In genomic region chr1:62746086-62746808, GRCh38 we compare ENCODE assay signal across 8 cellular contexts. TPM values are rescaled to one million over a fixed set of nuclear protein-coding genes. Genes with fewer than 3 reads are reported as not detected.
A peak's percentile ranks its signal among the peaks of the same experiment; 100 is the strongest.
DNase-seq lines count a peak whose midpoint lies in the region; ATAC-seq, FAIRE-seq and TF ChIP-seq lines count a peak whose summit lies in the region.

No MANE protein-coding gene starts in this region.

- intact Hi-C loops in adrenal gland (cut with DNase I): loop anchor here (5.0 to 10.0 kb wide), 3 partner anchors 211 to 239 kb away; no protein-coding TSS in a partner anchor

- no peak for TF ChIP-seq POLR2A in adrenal gland (IDR thresholded peaks at IDR 0.05)

- H3K27me3 ChIP-seq in adrenal gland: no peaks in the 10 kb centered on the region
- H3K27me3 ChIP-seq in hepatocyte: no peaks in the 10 kb centered on the region

- DNase-seq in NCI-H2081 treated with DMSO at 0.1 percent for 48 hours (lab: John Stamatoyannopoulos, UW): peak; percentile 9
- DNase-seq in adrenal gland: no peak
- peak; percentile 50 for DNase-seq in hepatocyte (ENCODE audit: low spot score)
- peak; percentile 85 for DNase-seq in superior temporal gyrus (ENCODE audit: extremely low spot score)
- no peak for DNase-seq in activated naive CD4-positive, alpha-beta T cell (lab: John Stamatoyannopoulos, UW)

- peak; percentile 97 for FAIRE-seq in A204.1 (lab: Jason Lieb, UNC)

- peak overlapping the region; percentile 12 for H2AFZ ChIP-seq in hepatocyte

- no peaks in the 10 kb centered on the region for H3K4me1 ChIP-seq in adrenal gland (replicated peaks in 1 of 2)
- no peaks in the 10 kb centered on the region for H3K4me1 ChIP-seq in hepatocyte (ENCODE audit: insufficient read depth)

- peak; percentile 46; the same call in 1 of the 3 replicates for TF ChIP-seq CTCF in GM12872 (IDR thresholded peaks at IDR 0.05; ENCODE audit: insufficient read depth, low read depth, low read length)
- TF ChIP-seq CTCF in adrenal gland (IDR thresholded peaks at IDR 0.05): peak; percentile 23 to 75 (median 66)
- TF ChIP-seq CTCF in hepatocyte (IDR thresholded peaks at IDR 0.05; ENCODE audit: poor library complexity): peak; percentile 81

- peak overlapping the region; percentile 38 for H3K4me2 ChIP-seq in hepatocyte

- no peak for ATAC-seq in HG03095 (IDR thresholded peaks at IDR 0.05; ENCODE audit: unreplicated experiment)

- H3K27ac ChIP-seq in adrenal gland (no peak overlapping the region), hepatocyte (no peak overlapping the region)

- H3K79me2 ChIP-seq in hepatocyte: no peaks in the 10 kb centered on the region

- H3K36me3 ChIP-seq in adrenal gland (replicated peaks in 1 of 2) (no peaks in the 10 kb centered on the region), hepatocyte (replicated peaks; ENCODE audit: insufficient read depth, low read depth) (no peaks in the 10 kb centered on the region)

- 50 to 58% (median 53%) methylated on average over 12 of the region's 12 CpGs for WGBS in adrenal gland, 4 donors
- 70% methylated on average over 12 of the region's 12 CpGs for WGBS in hepatocyte (ENCODE audit: low lambda C conversion rate, missing lambda C conversion rate)

- H3K4me3 ChIP-seq in adrenal gland (no peak overlapping the region), hepatocyte (no peak overlapping the region)

- H3K9me3 ChIP-seq in adrenal gland (replicated peaks in 1 of 3): no peaks in the 10 kb centered on the region
- H3K9me3 ChIP-seq in hepatocyte (ENCODE audit: low read depth): no peaks in the 10 kb centered on the region

- H3K9me2 ChIP-seq in hepatocyte (replicated peaks; ENCODE audit: insufficient read depth): no peaks in the 10 kb centered on the region

- H4K20me1 ChIP-seq in hepatocyte (ENCODE audit: insufficient read depth, poor library complexity, severe bottlenecking): no peaks in the 10 kb centered on the region

RNA-seq across cellular contexts. Expression of gene ATG4C, which starts 37.7 kb away (rescaled TPM):
- total RNA-seq in adrenal gland (10 to 100 TPM in 3 of 8 donors, 1 to 10 TPM in 5; 5.0 to 16.1 (median 9.0) TPM), hepatocyte (8.3 and 10.6 TPM in 2 replicates)
- polyA plus RNA-seq in adrenal gland (10 to 100 TPM in 1 of 3 donors, 1 to 10 TPM in 2; 2.1 to 11.7 (median 5.6) TPM), hepatocyte (6.8 and 7.2 TPM in 2 replicates)

RNA-seq across cellular contexts. Expression of gene DOCK7, which starts 58.1 kb away (rescaled TPM):
- total RNA-seq in adrenal gland (10 to 100 TPM; 13.5 to 35.3 (median 24.7) TPM), hepatocyte (53.4 and 194 TPM in 2 replicates)
- polyA plus RNA-seq in adrenal gland (10 to 100 TPM in 1 of 3 donors, 1 to 10 TPM in 2; 4.7 to 23.8 (median 5.8) TPM), hepatocyte (22.4 and 24.4 TPM in 2 replicates)

Comparison
In these comparisons a context has a peak if more than half of its experiments do, and no peak if none do; other contexts are left out.
1. DNase-seq: peak in NCI-H2081 treated with DMSO at 0.1 percent for 48 hours (single experiment), hepatocyte (single experiment) and superior temporal gyrus (single experiment); none in adrenal gland (0 of 7) and activated naive CD4-positive, alpha-beta T cell (0 of 4).
2. Peak in every context shown above with its lines, with median percentiles within 50 percentile points of each other: CTCF ChIP-seq.